8 cellular contexts compared by ENCODE assay signal in genomic region chr15:63505842-63506222, GRCh38. TPM values are rescaled to one million over a fixed set of nuclear protein-coding genes. Genes with fewer than 3 reads are reported as not detected.
DNase-seq lines count a peak whose midpoint lies in the region; ATAC-seq and TF ChIP-seq lines count a peak whose summit lies in the region.

No MANE protein-coding gene starts in this region.

- no peak for TF ChIP-seq POLR2A in HCT116 (IDR thresholded peaks at IDR 0.05; ENCODE audit: borderline replicate concordance, extremely low read depth, insufficient read depth, insufficient read length)
- TF ChIP-seq POLR2A in gastroesophageal sphincter (IDR thresholded peaks at IDR 0.05) = no peak

- H3K36me3 Mint-ChIP-seq in activated B cell treated with CpG ODN at 0.5 μM for 24 hours (ENCODE audit: low read depth) = peaks cover 7% of the 10 kb centered on the region

- TF ChIP-seq EP300 in gastroesophageal sphincter (IDR thresholded peaks at IDR 0.05) = no peak

- CTCF ChIA-PET in HCT116 (lab: Charles Lee) (interaction anchor here (1.0 to 2.1 kb wide), 2 partner anchors 18 to 39 kb away, joined by 4 to 5 read pairs; no protein-coding TSS in a partner anchor), activated B cell treated with CpG ODN at 0.5 μM for 24 hours (lab: Charles Lee) (interaction anchor here (0.7 to 7.4 kb wide), 18 partner anchors 10 to 218 kb away, joined by 3 to 103 read pairs (median 5); no protein-coding TSS in a partner anchor)

- H3K79me2 ChIP-seq in HCT116 (ENCODE audit: insufficient read depth, low read length) = peaks cover 64% of the 10 kb centered on the region

- H3K4me2 ChIP-seq in HCT116 (ENCODE audit: low read length) = peak overlapping the region; percentile 85

- ATAC-seq in HCT116 (no peak), activated B cell treated with CpG ODN at 0.5 μM for 24 hours (ENCODE audit: low read depth) (no peak), gastroesophageal sphincter (no peak)

- no peaks in the 10 kb centered on the region for H3K9me2 ChIP-seq in HCT116 (ENCODE audit: insufficient read depth)

- TF ChIP-seq CTCF in HCT116 (IDR thresholded peaks at IDR 0.05 in 2 of 3, conservative IDR thresholded peaks at IDR 0.05 in 1 of 3; ENCODE audit: borderline replicate concordance in 1 of 3, insufficient read depth in 1 of 3, low read depth in 2 of 3, low read length in 2 of 3) (no peak; a peak in 1 of 6 replicates), activated B cell treated with CpG ODN at 0.5 μM for 24 hours (IDR thresholded peaks at IDR 0.05) (no peak), gastroesophageal sphincter (IDR thresholded peaks at IDR 0.05) (no peak)

- H4K20me1 ChIP-seq in HCT116 (ENCODE audit: insufficient read depth) = peaks cover 46% of the 10 kb centered on the region

- no peak overlapping the region for H2AFZ ChIP-seq in HCT116 (ENCODE audit: low read depth, low read length, poor library complexity, severe bottlenecking)

- no peak for TF ChIP-seq RAD21 in HCT116 (IDR thresholded peaks at IDR 0.05; ENCODE audit: low read depth)

- peak overlapping the region; percentile 72 to 78 for H3K4me3 ChIP-seq in HCT116 (replicated peaks in 1 of 2; ENCODE audit: low read depth in 1 of 2, low read length in 2 of 2)
- peak overlapping the region; percentile 73 to 96 for H3K4me3 ChIP-seq in gastroesophageal sphincter
- H3K4me3 ChIP-seq in skin epidermis = peak overlapping the region; percentile 66 to 96 (median 81)

- no peaks in the 10 kb centered on the region for H3K27me3 ChIP-seq in HCT116 (ENCODE audit: insufficient read depth, low read length)
- no peaks in the 10 kb centered on the region for H3K27me3 ChIP-seq in gastroesophageal sphincter

- peak overlapping the region; percentile 92 for H3K27ac Mint-ChIP-seq in activated B cell treated with CpG ODN at 0.5 μM for 24 hours

- RAD21 ChIA-PET in HCT116 (lab: Charles Lee; ENCODE audit: low non-redundant PET in 1 of 2, low total read pairs in 2 of 2, uncharacterized antibody in 2 of 2, unreplicated experiment in 2 of 2) = interaction anchor here (0.9 to 1.2 kb wide), 2 partner anchors 39 to 94 kb away, joined by 3 to 4 read pairs; no protein-coding TSS in a partner anchor

- peak overlapping the region; percentile 85 for H3K9ac ChIP-seq in HCT116 (ENCODE audit: low read length)

- H3K4me1 ChIP-seq in HCT116 (ENCODE audit: control insufficient read depth in 1 of 2, insufficient read depth in 2 of 2, low read length in 2 of 2) (peaks cover 42 to 72% of the 10 kb centered on the region in 2 experiments), gastroesophageal sphincter (peaks cover 15 to 85% (median 37%) of the 10 kb centered on the region in 3 donors)

- 6 to 14% methylated on average over 8 of the region's 8 CpGs for WGBS in gastroesophageal sphincter (ENCODE audit: low coverage in 1 of 2), 2 donors

- DNase-seq in HCT116 (ENCODE audit: low read depth, low spot score) = no peak
- no peak for DNase-seq in activated B cell treated with CpG ODN at 0.5 μM for 24 hours
- no peak for DNase-seq in Ammon's horn (ENCODE audit: low spot score)
- DNase-seq in DMS79 treated with DMSO at 0.1 percent for 48 hours (lab: John Stamatoyannopoulos, UW) = no peak
- DNase-seq in occipital lobe (lab: John Stamatoyannopoulos, UW) = no peak
- no peak for DNase-seq in activated effector memory CD4-positive, alpha-beta T cell treated with anti-CD3 and anti-CD28 coated beads, Interleukin-2, amount 50 U/mL, for 16 hours

- H3K36me3 ChIP-seq in HCT116 (ENCODE audit: control insufficient read depth in 1 of 2, insufficient read depth in 2 of 2, low read length in 2 of 2) (no peaks in the 10 kb centered on the region), gastroesophageal sphincter (no peaks in the 10 kb centered on the region)

- intact Hi-C loops in HCT116 (cut with micrococcal nuclease) = no loop called here
- intact Hi-C loops in activated B cell treated with CpG ODN at 0.5 μM for 24 hours (cut with micrococcal nuclease) = loop anchor here (1.0 to 10.0 kb wide), 5 partner anchors 9 to 381 kb away; partner anchors contain the start of gene LACTB

- peak overlapping the region; percentile 93 for H3K4me3 Mint-ChIP-seq in activated B cell treated with CpG ODN at 0.5 μM for 24 hours

- peaks cover 81% of the 10 kb centered on the region for H3K4me1 Mint-ChIP-seq in activated B cell treated with CpG ODN at 0.5 μM for 24 hours

- H3K9me3 Mint-ChIP-seq in activated B cell treated with CpG ODN at 0.5 μM for 24 hours = no peaks in the 10 kb centered on the region

- POLR2A ChIA-PET in HCT116 (lab: Charles Lee) (interaction anchor here (1.1 to 2.8 kb wide), 4 partner anchors 9 to 18 kb away, joined by 3 to 15 read pairs (median 10); no protein-coding TSS in a partner anchor), activated B cell treated with CpG ODN at 0.5 μM for 24 hours (lab: Charles Lee) (interaction anchor here (0.8 to 8.8 kb wide), 21 partner anchors 8 to 100 kb away, joined by 3 to 509 read pairs (median 10); partner anchors contain the start of gene FBXL22)

- H3K9me3 ChIP-seq in HCT116 (ENCODE audit: control insufficient read depth in 1 of 2, insufficient read depth in 1 of 2, low read depth in 1 of 2, low read length in 2 of 2) (no peaks in the 10 kb centered on the region), gastroesophageal sphincter (no peaks in the 10 kb centered on the region)

- peak overlapping the region; percentile 96 for H3K27ac ChIP-seq in HCT116 (ENCODE audit: low read depth, low read length)
- H3K27ac ChIP-seq in gastroesophageal sphincter = peak overlapping the region; percentile 78 to 99 (median 97)
- H3K27ac ChIP-seq in skin epidermis = peak overlapping the region in 19 of 21 experiments; percentile 91 to 99 (median 97)

- H3K27me3 Mint-ChIP-seq in activated B cell treated with CpG ODN at 0.5 μM for 24 hours = no peaks in the 10 kb centered on the region

- BruUV-seq in HCT116 (replicated peaks; lab: Mats Ljungman, UMichigan) = TSS peak; percentile 33

TF ChIP-seq in HCT116, 20 proteins besides CTCF, POLR2A, EP300 and RAD21 (continues in another document):
- TF ChIP-seq SIN3A (IDR thresholded peaks at IDR 0.05; ENCODE audit: low read depth) (no peak), EGR1 (IDR thresholded peaks at IDR 0.05; ENCODE audit: low read depth) (no peak), CEBPB (IDR thresholded peaks at IDR 0.05; ENCODE audit: low read depth) (no peak), TCF7L2 (IDR thresholded peaks at IDR 0.05; ENCODE audit: borderline replicate concordance, extremely low read depth, insufficient read depth, insufficient read length) (no peak), JUND (IDR thresholded peaks at IDR 0.05) (no peak), YY1 (IDR thresholded peaks at IDR 0.05; ENCODE audit: extremely low read depth, insufficient replicate concordance, low read depth, low read length) (no peak), ELF1 (IDR thresholded peaks at IDR 0.05; ENCODE audit: borderline replicate concordance, low read depth) (no peak), POLR2AphosphoS5 (IDR thresholded peaks at IDR 0.05; ENCODE audit: low read depth, low read length) (no peak), REST (IDR thresholded peaks at IDR 0.05; ENCODE audit: low read depth) (no peak), ZNF274 (IDR thresholded peaks at IDR 0.05; ENCODE audit: low read depth, low read length) (no peak), EZH2phosphoT487 (IDR thresholded peaks at IDR 0.05; ENCODE audit: borderline replicate concordance) (no peak), SRF (IDR thresholded peaks at IDR 0.05; ENCODE audit: low read depth) (no peak), ZBTB33 (IDR thresholded peaks at IDR 0.05; ENCODE audit: extremely low read depth, insufficient replicate concordance, low read length) (no peak), EZH2 (IDR thresholded peaks at IDR 0.05) (no peak), SP1 (IDR thresholded peaks at IDR 0.05; ENCODE audit: low read depth) (no peak)

RNA-seq across cellular contexts. Expression of gene USP3, which starts 1.4 kb away (rescaled TPM):
- total RNA-seq in HCT116 (2021; ENCODE audit: unreplicated experiment) (61.6 TPM), activated B cell treated with CpG ODN at 0.5 μM for 24 hours (92.7 and 110 TPM in 2 replicates), gastroesophageal sphincter (10 to 100 TPM; 36.6 to 50.3 (median 45.5) TPM), occipital lobe (86.4 TPM)
- polyA plus RNA-seq in HCT116 (2012) = 36.3 and 40.8 TPM in 2 replicates
